ENCODE assay signal across 20 cellular contexts in genomic region chrY:11063960-11064359, GRCh38.
DNase-seq lines count a peak whose midpoint lies in the region; ATAC-seq and TF ChIP-seq lines count a peak whose summit lies in the region.
"Had no signal": no experiment of that assay in that cellular context is flagged by ENCODE, and none has a peak within 500 bp of the region (broad histone marks: within the 10 kb centered on the region; RNA-seq: fewer than 3 reads in every experiment).

No MANE protein-coding gene starts in this region.

- no peak overlapping the region for H3K4me3 ChIP-seq in SK-N-SH (ENCODE audit: low read depth in 2 of 2, low read length in 1 of 2)
- H3K4me3 ChIP-seq: BLaER1 treated with 17β-estradiol and CSF1 and Interleukin-3, amounts not matched to agents 10 nM and 100 nM; GM12878 had no signal

- no peak for TF ChIP-seq CTCF in SK-N-SH (IDR thresholded peaks at IDR 0.05)

- H3K27ac ChIP-seq in substantia nigra (ENCODE audit: low read depth, low read length, poor library complexity, severe bottlenecking) (peak overlapping the region; percentile 86), SK-N-SH (ENCODE audit: low read depth in 2 of 2, low read length in 1 of 2) (no peak overlapping the region)
- H3K27ac ChIP-seq: BLaER1 treated with 17β-estradiol and CSF1 and Interleukin-3, amounts not matched to agents 10 nM and 100 nM; C4-2B had no signal

- no peaks in the 10 kb centered on the region for H3K27me3 ChIP-seq in SK-N-SH (ENCODE audit: insufficient read depth)
- H3K27me3 ChIP-seq: BLaER1 treated with 17β-estradiol and CSF1 and Interleukin-3, amounts not matched to agents 10 nM and 100 nM had no signal

- CTCF ChIA-PET in SK-N-SH (lab: Yijun Ruan, JAX): no interaction called here

- no peaks in the 10 kb centered on the region for H3F3A ChIP-seq in SK-N-SH (replicated peaks; ENCODE audit: insufficient read depth)

- DNase-seq in left lobe of liver (ENCODE audit: low spot score) (no peak), substantia nigra (lab: John Stamatoyannopoulos, UW) (no peak), SK-N-SH (no peak), hepatic stellate cell (ENCODE audit: low spot score) (no peak)
- DNase-seq in activated effector memory CD4-positive, alpha-beta T cell treated with anti-CD3 and anti-CD28 coated beads, Interleukin-2, amount 50 U/mL, for 16 hours: no peak
- DNase-seq: 8988T; ACHN; CD4-positive, alpha-beta T cell; CD8-positive, alpha-beta memory T cell; COR-L47; DMS 273 treated with DMSO at 0.1 percent for 48 hours; DMS153; DMS53; DMS79; DND-41; EL; GDM1 had no signal

- no peaks in the 10 kb centered on the region for H3K9me3 ChIP-seq in SK-N-SH
- H3K9me3 ChIP-seq: BLaER1 treated with 17β-estradiol and CSF1 and Interleukin-3, amounts not matched to agents 10 nM and 100 nM had no signal

- no peak for TF ChIP-seq RAD21 in SK-N-SH (IDR thresholded peaks at IDR 0.05; ENCODE audit: low read length)

- no CpG with 5 or more reads among the region's 2 CpGs for WGBS in SK-N-SH (ENCODE audit: low lambda C conversion rate)

- no peak overlapping the region for H3K4me2 ChIP-seq in SK-N-SH
- H3K4me2 ChIP-seq: BLaER1 treated with 17β-estradiol and CSF1 and Interleukin-3, amounts not matched to agents 10 nM and 100 nM had no signal

- peak; percentile 75 for ATAC-seq in left lobe of liver
- ATAC-seq: GM12878 had no signal

- H2AFZ ChIP-seq in SK-N-SH (ENCODE audit: low read depth): no peak overlapping the region

- no peaks in the 10 kb centered on the region for H4K20me1 ChIP-seq in SK-N-SH (ENCODE audit: insufficient read depth)
- H4K20me1 ChIP-seq: BLaER1 treated with 17β-estradiol and CSF1 and Interleukin-3, amounts not matched to agents 10 nM and 100 nM had no signal

- no peaks in the 10 kb centered on the region for H3K79me2 ChIP-seq in SK-N-SH (ENCODE audit: insufficient read depth)

- no peak for TF ChIP-seq EP300 in SK-N-SH (IDR thresholded peaks at IDR 0.05; ENCODE audit: borderline replicate concordance in 1 of 2, low read depth in 1 of 2, low read length in 1 of 2)

- no peak overlapping the region for H3K9ac ChIP-seq in SK-N-SH
- H3K9ac ChIP-seq: BLaER1 treated with 17β-estradiol and CSF1 and Interleukin-3, amounts not matched to agents 10 nM and 100 nM had no signal

- no peaks in the 10 kb centered on the region for H3K9me2 ChIP-seq in SK-N-SH

- POLR2A ChIA-PET in SK-N-SH (lab: Yijun Ruan, JAX): no interaction called here

- no peaks in the 10 kb centered on the region for H3K4me1 ChIP-seq in SK-N-SH (ENCODE audit: control insufficient read depth in 1 of 2, insufficient read depth in 2 of 2, low read depth in 1 of 2, low read length in 1 of 2)
- H3K4me1 ChIP-seq: BLaER1 treated with 17β-estradiol and CSF1 and Interleukin-3, amounts not matched to agents 10 nM and 100 nM had no signal

- no peaks in the 10 kb centered on the region for H3K36me3 ChIP-seq in SK-N-SH (replicated peaks in 1 of 2; ENCODE audit: control insufficient read depth in 1 of 2, insufficient read depth in 2 of 2, low read length in 1 of 2)
- H3K36me3 ChIP-seq: BLaER1 treated with 17β-estradiol and CSF1 and Interleukin-3, amounts not matched to agents 10 nM and 100 nM had no signal

TF ChIP-seq in SK-N-SH, 30 proteins besides CTCF, POLR2A, EP300 and RAD21:
- no peak for TF ChIP-seq MEF2A (IDR thresholded peaks at IDR 0.05; ENCODE audit: borderline replicate concordance, low read depth)
- TF ChIP-seq GATA2 (CRISPR knock-in tag; IDR thresholded peaks at IDR 0.05): no peak
- TF ChIP-seq CHD2 (IDR thresholded peaks at IDR 0.05; ENCODE audit: low read length, partially characterized antibody): no peak
- TF ChIP-seq ZBTB33 (IDR thresholded peaks at IDR 0.05; ENCODE audit: borderline replicate concordance, low read depth): no peak
- no peak for TF ChIP-seq RFX5 (IDR thresholded peaks at IDR 0.05; ENCODE audit: low read length)
- no peak for TF ChIP-seq MXI1 (IDR thresholded peaks at IDR 0.05; ENCODE audit: low read depth, low read length)
- TF ChIP-seq TAF1 (IDR thresholded peaks at IDR 0.05; ENCODE audit: borderline replicate concordance, low read depth, low read length): no peak
- TF ChIP-seq SMC3 (IDR thresholded peaks at IDR 0.05; ENCODE audit: low read depth, low read length): no peak
- TF ChIP-seq POLR2AphosphoS5 (IDR thresholded peaks at IDR 0.05; ENCODE audit: low read depth, low read length): no peak
- TF ChIP-seq USF2 (IDR thresholded peaks at IDR 0.05; ENCODE audit: borderline replicate concordance, low read depth, low read length): no peak
- no peak for TF ChIP-seq FOSL2 (IDR thresholded peaks at IDR 0.05; ENCODE audit: borderline replicate concordance, low read depth)
- TF ChIP-seq YY1 (IDR thresholded peaks at IDR 0.05; ENCODE audit: low read depth): no peak
